Comparison of ENCODE assay signal across 8 cellular contexts in genomic region chr1:111920221-111921024, GRCh38.
DNase-seq lines count a peak whose midpoint lies in the region; ATAC-seq and TF ChIP-seq lines count a peak whose summit lies in the region.

No MANE protein-coding gene starts in this region.

- no peaks in the 10 kb centered on the region for H3K9me3 Mint-ChIP-seq in activated CD8-positive, alpha-beta T cell treated with anti-CD3 and anti-CD28 coated beads for 36 hours
- H3K9me3 Mint-ChIP-seq in activated CD4-positive, alpha-beta T cell treated with anti-CD3 and anti-CD28 coated beads, Interleukin-2, amount 10 ng/mL, durations not matched to agents 24 days and 14 days = no peaks in the 10 kb centered on the region

- CTCF ChIA-PET in activated CD8-positive, alpha-beta T cell treated with anti-CD3 and anti-CD28 coated beads for 36 hours (lab: Charles Lee) = no interaction called here

- TF ChIP-seq CTCF in activated CD8-positive, alpha-beta T cell treated with anti-CD3 and anti-CD28 coated beads for 36 hours (IDR thresholded peaks at IDR 0.05) = no peak

- H3K4me3 Mint-ChIP-seq in activated CD8-positive, alpha-beta T cell treated with anti-CD3 and anti-CD28 coated beads for 36 hours = no peak overlapping the region
- H3K4me3 Mint-ChIP-seq in activated CD4-positive, alpha-beta T cell treated with anti-CD3 and anti-CD28 coated beads, Interleukin-2, amount 10 ng/mL, durations not matched to agents 24 days and 14 days = no peak overlapping the region

- intact Hi-C loops in activated CD8-positive, alpha-beta T cell treated with anti-CD3 and anti-CD28 coated beads for 36 hours (cut with micrococcal nuclease) = no loop called here
- intact Hi-C loops in activated CD4-positive, alpha-beta T cell treated with anti-CD3 and anti-CD28 coated beads, Interleukin-2, amount 10 ng/mL, durations not matched to agents 24 days and 14 days (cut with micrococcal nuclease) = no loop called here

- DNase-seq in Ammon's horn (ENCODE audit: low spot score) = peak; percentile 87
- DNase-seq in NCI-H1694 (lab: John Stamatoyannopoulos, UW) = peak; percentile 92
- DNase-seq in cerebellar cortex (ENCODE audit: low spot score) = peak; percentile 98
- peak; percentile 73 for DNase-seq in middle frontal gyrus (ENCODE audit: extremely low spot score, low spot score)
- DNase-seq in activated CD8-positive, alpha-beta T cell treated with anti-CD3 and anti-CD28 coated beads for 36 hours = no peak
- DNase-seq in activated CD4-positive, alpha-beta T cell treated with anti-CD3 and anti-CD28 coated beads, Interleukin-2, amount 10 ng/mL, durations not matched to agents 24 days and 14 days = no peak
- DNase-seq in SKM-1 (lab: John Stamatoyannopoulos, UW; ENCODE audit: unreplicated experiment) = no peak

- H3K4me1 Mint-ChIP-seq in activated CD8-positive, alpha-beta T cell treated with anti-CD3 and anti-CD28 coated beads for 36 hours (ENCODE audit: low read depth) = no peaks in the 10 kb centered on the region
- no peaks in the 10 kb centered on the region for H3K4me1 Mint-ChIP-seq in activated CD4-positive, alpha-beta T cell treated with anti-CD3 and anti-CD28 coated beads, Interleukin-2, amount 10 ng/mL, durations not matched to agents 24 days and 14 days

- no peaks in the 10 kb centered on the region for H3K36me3 Mint-ChIP-seq in activated CD8-positive, alpha-beta T cell treated with anti-CD3 and anti-CD28 coated beads for 36 hours (ENCODE audit: low read depth)
- H3K36me3 Mint-ChIP-seq in activated CD4-positive, alpha-beta T cell treated with anti-CD3 and anti-CD28 coated beads, Interleukin-2, amount 10 ng/mL, durations not matched to agents 24 days and 14 days (ENCODE audit: low read depth) = no peaks in the 10 kb centered on the region

- ATAC-seq in activated CD8-positive, alpha-beta T cell treated with anti-CD3 and anti-CD28 coated beads for 36 hours = no peak
- no peak for ATAC-seq in GM18520 (IDR thresholded peaks at IDR 0.05; ENCODE audit: unreplicated experiment)

- H3K27me3 Mint-ChIP-seq in activated CD8-positive, alpha-beta T cell treated with anti-CD3 and anti-CD28 coated beads for 36 hours = peaks cover 12% of the 10 kb centered on the region
- peaks cover 30% of the 10 kb centered on the region for H3K27me3 Mint-ChIP-seq in activated CD4-positive, alpha-beta T cell treated with anti-CD3 and anti-CD28 coated beads, Interleukin-2, amount 10 ng/mL, durations not matched to agents 24 days and 14 days

- POLR2A ChIA-PET in activated CD8-positive, alpha-beta T cell treated with anti-CD3 and anti-CD28 coated beads for 36 hours (lab: Charles Lee) = no interaction called here

- no peak overlapping the region for H3K27ac Mint-ChIP-seq in activated CD8-positive, alpha-beta T cell treated with anti-CD3 and anti-CD28 coated beads for 36 hours
- H3K27ac Mint-ChIP-seq in activated CD4-positive, alpha-beta T cell treated with anti-CD3 and anti-CD28 coated beads, Interleukin-2, amount 10 ng/mL, durations not matched to agents 24 days and 14 days = no peak overlapping the region

Comparison
In these comparisons a context has a peak if more than half of its experiments do, and no peak if none do; other contexts are left out.
1. DNase-seq: peak in Ammon's horn (single experiment), NCI-H1694 (single experiment), cerebellar cortex (single experiment) and middle frontal gyrus (single experiment); none in activated CD8-positive, alpha-beta T cell treated with anti-CD3 and anti-CD28 coated beads for 36 hours (single experiment), activated CD4-positive, alpha-beta T cell treated with anti-CD3 and anti-CD28 coated beads, Interleukin-2, amount 10 ng/mL, durations not matched to agents 24 days and 14 days (single experiment) and SKM-1 (single experiment).